Comparison of ENCODE assay signal across 8 cellular contexts in genomic region chr5:2017540-2018389, GRCh38.
A peak's percentile ranks its signal among the peaks of the same experiment; 100 is the strongest.
DNase-seq lines count a peak whose midpoint lies in the region; ATAC-seq, FAIRE-seq and TF ChIP-seq lines count a peak whose summit lies in the region.

No MANE protein-coding gene starts in this region.

- peak; percentile 83 for FAIRE-seq in GM19239 (lab: Jason Lieb, UNC)

- CTCF ChIA-PET in SK-N-SH (lab: Yijun Ruan, JAX), result interaction anchor here (1.1 kb wide), 1 partner anchor 253 kb away, joined by 4 read pairs; no protein-coding TSS in a partner anchor

- no peaks in the 10 kb centered on the region for H3F3A ChIP-seq in SK-N-SH (replicated peaks; ENCODE audit: insufficient read depth)

- H3K4me3 ChIP-seq in SK-N-SH (ENCODE audit: low read depth in 2 of 2, low read length in 1 of 2), result no peak overlapping the region
- no peak overlapping the region for H3K4me3 ChIP-seq in hepatocyte

- DNase-seq in CD1c-positive myeloid dendritic cell (ENCODE audit: extremely low spot score) (peak; percentile 24), GM19239 (ENCODE audit: insufficient read length, low spot score) (peak; percentile 36), SK-N-SH (peak; percentile 42), hepatocyte (ENCODE audit: low spot score) (no peak), mucosa of gallbladder (ENCODE audit: low spot score) (no peak), SW 1271 (lab: John Stamatoyannopoulos, UW) (no peak)
- no peak for DNase-seq in stimulated activated effector memory CD8-positive, alpha-beta T cell treated with anti-CD3 and anti-CD28 coated beads, Interleukin-12 subunit alpha, Interleukin-12 subunit beta, amount 100 ng/mL, for 72 hours (ENCODE audit: low spot score in 2 of 2)

- peak; percentile 55 for TF ChIP-seq CTCF in SK-N-SH (IDR thresholded peaks at IDR 0.05)
- peak; percentile 20 for TF ChIP-seq CTCF in hepatocyte (IDR thresholded peaks at IDR 0.05; ENCODE audit: poor library complexity)

- H3K36me3 Mint-ChIP-seq in stimulated activated effector memory CD8-positive, alpha-beta T cell treated with anti-CD3 and anti-CD28 coated beads, Interleukin-12 subunit alpha, Interleukin-12 subunit beta, amount 100 ng/mL, for 72 hours, result no peaks in the 10 kb centered on the region

- no peaks in the 10 kb centered on the region for H3K9me3 Mint-ChIP-seq in stimulated activated effector memory CD8-positive, alpha-beta T cell treated with anti-CD3 and anti-CD28 coated beads, Interleukin-12 subunit alpha, Interleukin-12 subunit beta, amount 100 ng/mL, for 72 hours

- H3K27ac ChIP-seq in SK-N-SH (ENCODE audit: low read depth in 2 of 2, low read length in 1 of 2) (no peak overlapping the region), hepatocyte (no peak overlapping the region)

- H2AFZ ChIP-seq in SK-N-SH (ENCODE audit: low read depth), result no peak overlapping the region
- no peak overlapping the region for H2AFZ ChIP-seq in hepatocyte

- POLR2A ChIA-PET in SK-N-SH (lab: Yijun Ruan, JAX), result no interaction called here

- 12% methylated on average over 20 of the region's 20 CpGs for WGBS in SK-N-SH (ENCODE audit: low lambda C conversion rate)
- 83% methylated on average over 20 of the region's 20 CpGs for WGBS in hepatocyte (ENCODE audit: low lambda C conversion rate, missing lambda C conversion rate)

- H3K4me1 ChIP-seq in SK-N-SH (ENCODE audit: control insufficient read depth in 1 of 2, insufficient read depth in 2 of 2, low read depth in 1 of 2, low read length in 1 of 2) (no peaks in the 10 kb centered on the region), hepatocyte (ENCODE audit: insufficient read depth) (no peaks in the 10 kb centered on the region)

- no peak for ATAC-seq in GM19463 (IDR thresholded peaks at IDR 0.05; ENCODE audit: unreplicated experiment)
- ATAC-seq in stimulated activated effector memory CD8-positive, alpha-beta T cell treated with anti-CD3 and anti-CD28 coated beads, Interleukin-12 subunit alpha, Interleukin-12 subunit beta, amount 100 ng/mL, for 72 hours, result no peak

- no peaks in the 10 kb centered on the region for H3K9me3 ChIP-seq in SK-N-SH
- no peaks in the 10 kb centered on the region for H3K9me3 ChIP-seq in hepatocyte (ENCODE audit: low read depth)

- no peaks in the 10 kb centered on the region for H3K79me2 ChIP-seq in SK-N-SH (ENCODE audit: insufficient read depth)
- no peaks in the 10 kb centered on the region for H3K79me2 ChIP-seq in hepatocyte

- peaks cover 28% of the 10 kb centered on the region; the same call in 1 of the 2 replicates for H3K27me3 ChIP-seq in SK-N-SH (ENCODE audit: insufficient read depth)
- peaks cover 4% of the 10 kb centered on the region for H3K27me3 ChIP-seq in hepatocyte

- H3K9me2 ChIP-seq in SK-N-SH (no peaks in the 10 kb centered on the region), hepatocyte (replicated peaks; ENCODE audit: insufficient read depth) (no peaks in the 10 kb centered on the region)

- no peak overlapping the region for H3K4me3 Mint-ChIP-seq in stimulated activated effector memory CD8-positive, alpha-beta T cell treated with anti-CD3 and anti-CD28 coated beads, Interleukin-12 subunit alpha, Interleukin-12 subunit beta, amount 100 ng/mL, for 72 hours

- TF ChIP-seq EP300 in SK-N-SH (IDR thresholded peaks at IDR 0.05; ENCODE audit: borderline replicate concordance in 1 of 2, low read depth in 1 of 2, low read length in 1 of 2), result no peak

- H3K9ac ChIP-seq in SK-N-SH, result no peak overlapping the region

- H3K36me3 ChIP-seq in SK-N-SH (replicated peaks in 1 of 2; ENCODE audit: control insufficient read depth in 1 of 2, insufficient read depth in 2 of 2, low read length in 1 of 2), result no peaks in the 10 kb centered on the region
- no peaks in the 10 kb centered on the region for H3K36me3 ChIP-seq in hepatocyte (replicated peaks; ENCODE audit: insufficient read depth, low read depth)

- H3K4me1 Mint-ChIP-seq in stimulated activated effector memory CD8-positive, alpha-beta T cell treated with anti-CD3 and anti-CD28 coated beads, Interleukin-12 subunit alpha, Interleukin-12 subunit beta, amount 100 ng/mL, for 72 hours, result no peaks in the 10 kb centered on the region

- H3K4me2 ChIP-seq in SK-N-SH (no peak overlapping the region), hepatocyte (no peak overlapping the region)

- H4K20me1 ChIP-seq in SK-N-SH (ENCODE audit: insufficient read depth), result no peaks in the 10 kb centered on the region
- H4K20me1 ChIP-seq in hepatocyte (ENCODE audit: insufficient read depth, poor library complexity, severe bottlenecking), result no peaks in the 10 kb centered on the region

- H3K27ac Mint-ChIP-seq in stimulated activated effector memory CD8-positive, alpha-beta T cell treated with anti-CD3 and anti-CD28 coated beads, Interleukin-12 subunit alpha, Interleukin-12 subunit beta, amount 100 ng/mL, for 72 hours, result no peak overlapping the region

- peak; percentile 38 for TF ChIP-seq RAD21 in SK-N-SH (IDR thresholded peaks at IDR 0.05; ENCODE audit: low read length)

TF ChIP-seq in SK-N-SH, 30 proteins besides CTCF, POLR2A, EP300 and RAD21:
- TF ChIP-seq ELF1 (IDR thresholded peaks at IDR 0.05) (no peak), GABPA (IDR thresholded peaks at IDR 0.05; ENCODE audit: low read depth) (no peak), RFX5 (IDR thresholded peaks at IDR 0.05; ENCODE audit: low read length) (no peak), SMC3 (IDR thresholded peaks at IDR 0.05; ENCODE audit: low read depth, low read length) (peak; percentile 43), EZH2phosphoT487 (IDR thresholded peaks at IDR 0.05; ENCODE audit: borderline replicate concordance, low read depth) (no peak), TCF12 (IDR thresholded peaks at IDR 0.05) (no peak)
- TF ChIP-seq, protein P1, sequence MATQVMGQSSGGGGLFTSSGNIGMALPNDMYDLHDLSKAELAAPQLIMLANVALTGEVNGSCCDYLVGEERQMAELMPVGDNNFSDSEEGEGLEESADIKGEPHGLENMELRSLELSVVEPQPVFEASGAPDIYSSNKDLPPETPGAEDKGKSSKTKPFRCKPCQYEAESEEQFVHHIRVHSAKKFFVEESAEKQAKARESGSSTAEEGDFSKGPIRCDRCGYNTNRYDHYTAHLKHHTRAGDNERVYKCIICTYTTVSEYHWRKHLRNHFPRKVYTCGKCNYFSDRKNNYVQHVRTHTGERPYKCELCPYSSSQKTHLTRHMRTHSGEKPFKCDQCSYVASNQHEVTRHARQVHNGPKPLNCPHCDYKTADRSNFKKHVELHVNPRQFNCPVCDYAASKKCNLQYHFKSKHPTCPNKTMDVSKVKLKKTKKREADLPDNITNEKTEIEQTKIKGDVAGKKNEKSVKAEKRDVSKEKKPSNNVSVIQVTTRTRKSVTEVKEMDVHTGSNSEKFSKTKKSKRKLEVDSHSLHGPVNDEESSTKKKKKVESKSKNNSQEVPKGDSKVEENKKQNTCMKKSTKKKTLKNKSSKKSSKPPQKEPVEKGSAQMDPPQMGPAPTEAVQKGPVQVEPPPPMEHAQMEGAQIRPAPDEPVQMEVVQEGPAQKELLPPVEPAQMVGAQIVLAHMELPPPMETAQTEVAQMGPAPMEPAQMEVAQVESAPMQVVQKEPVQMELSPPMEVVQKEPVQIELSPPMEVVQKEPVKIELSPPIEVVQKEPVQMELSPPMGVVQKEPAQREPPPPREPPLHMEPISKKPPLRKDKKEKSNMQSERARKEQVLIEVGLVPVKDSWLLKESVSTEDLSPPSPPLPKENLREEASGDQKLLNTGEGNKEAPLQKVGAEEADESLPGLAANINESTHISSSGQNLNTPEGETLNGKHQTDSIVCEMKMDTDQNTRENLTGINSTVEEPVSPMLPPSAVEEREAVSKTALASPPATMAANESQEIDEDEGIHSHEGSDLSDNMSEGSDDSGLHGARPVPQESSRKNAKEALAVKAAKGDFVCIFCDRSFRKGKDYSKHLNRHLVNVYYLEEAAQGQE (IDR thresholded peaks at IDR 0.05; ENCODE audit: low read depth, low read length), result no peak

Comparison
In these comparisons a context has a peak if more than half of its experiments do, and no peak if none do; other contexts are left out.
1. DNase-seq: peak in CD1c-positive myeloid dendritic cell (single experiment), GM19239 (single experiment) and SK-N-SH (single experiment); none in hepatocyte (single experiment), mucosa of gallbladder (single experiment), stimulated activated effector memory CD8-positive, alpha-beta T cell treated with anti-CD3 and anti-CD28 coated beads, Interleukin-12 subunit alpha, Interleukin-12 subunit beta, amount 100 ng/mL, for 72 hours (0 of 2) and SW 1271 (0 of 2).